ENCODE assay signal across 8 cellular contexts in the genomic region with DNA sequence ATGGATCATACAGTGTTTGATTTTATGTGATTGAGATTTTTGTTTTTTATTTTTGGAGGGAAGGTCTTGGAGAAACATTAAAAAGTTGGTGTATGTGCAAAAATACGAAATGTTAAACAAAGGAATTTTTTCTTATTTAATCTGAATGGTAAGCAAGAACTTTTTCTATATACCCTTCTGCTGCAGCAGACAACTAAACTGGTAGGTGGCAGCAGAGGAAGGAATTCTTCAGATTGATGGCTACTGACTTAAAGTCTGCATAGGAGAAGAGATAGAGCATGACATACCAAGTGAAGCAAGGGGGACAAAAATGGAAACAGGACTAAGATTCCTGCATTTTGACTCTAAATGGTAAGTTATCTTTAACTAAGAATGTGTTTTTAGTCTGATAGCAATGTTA. TPM values are rescaled to one million over a fixed set of nuclear protein-coding genes. Genes with fewer than 3 reads are reported as not detected.
A peak's percentile ranks its signal among the peaks of the same experiment; 100 is the strongest.
DNase-seq lines count a peak whose midpoint lies in the region; ATAC-seq and TF ChIP-seq lines count a peak whose summit lies in the region.

No MANE protein-coding gene starts in this region.

- intact Hi-C loops in adrenal gland (cut with DNase I), result no loop called here
- intact Hi-C loops in CD14-positive monocyte (cut with micrococcal nuclease), result no loop called here

- no peak overlapping the region for H3K27ac Mint-ChIP-seq in CD14-positive monocyte

- H3K4me3 ChIP-seq in BJ (ENCODE audit: low read depth, low read length), result no peak overlapping the region
- H3K4me3 ChIP-seq in adrenal gland, result no peak overlapping the region

- H3K4me3 Mint-ChIP-seq in CD14-positive monocyte, result no peak overlapping the region

- peak; percentile 39 for TF ChIP-seq CTCF in BJ (IDR thresholded peaks at IDR 0.05; ENCODE audit: insufficient read depth, low read depth, low read length)
- peak in 5 of 6 experiments; percentile 13 to 30 (median 21) for TF ChIP-seq CTCF in adrenal gland (IDR thresholded peaks at IDR 0.05)
- TF ChIP-seq CTCF in CD14-positive monocyte (IDR thresholded peaks at IDR 0.05), result no peak

- no peak for DNase-seq in BJ (ENCODE audit: low read depth)
- DNase-seq in HT-29 (ENCODE audit: low spot score), result peak; percentile 16
- no peak for DNase-seq in adrenal gland
- peak; percentile 5 for DNase-seq in kidney glomerular epithelial cell (lab: John Stamatoyannopoulos, UW)
- no peak for DNase-seq in OCI-M2 (lab: John Stamatoyannopoulos, UW; ENCODE audit: unreplicated experiment)
- DNase-seq in CD14-positive monocyte (ENCODE audit: low spot score), result no peak
- DNase-seq in NCI-H146 treated with DMSO at 0.1 percent for 48 hours (lab: John Stamatoyannopoulos, UW; ENCODE audit: unreplicated experiment), result no peak

- ATAC-seq in GM18867 (IDR thresholded peaks at IDR 0.05; ENCODE audit: unreplicated experiment), result no peak

- no peak overlapping the region for H3K27ac ChIP-seq in adrenal gland

- H3K27me3 Mint-ChIP-seq in CD14-positive monocyte (ENCODE audit: low read depth in 3 of 3), result no peaks in the 10 kb centered on the region

- CTCF ChIA-PET in BJ (lab: Yijun Ruan, JAX), result interaction anchor here (0.6 kb wide), 1 partner anchor 131 kb away, joined by 4 read pairs; no protein-coding TSS in a partner anchor

- H3K9me3 Mint-ChIP-seq in CD14-positive monocyte, result no peaks in the 10 kb centered on the region

- H3K27me3 ChIP-seq in BJ (ENCODE audit: control insufficient read depth, insufficient read depth, low read length) (no peaks in the 10 kb centered on the region), adrenal gland (no peaks in the 10 kb centered on the region)

- H3K9me3 ChIP-seq in adrenal gland (replicated peaks in 1 of 3), result no peaks in the 10 kb centered on the region

- H3K36me3 Mint-ChIP-seq in CD14-positive monocyte, result peaks cover 3 to 17% of the 10 kb centered on the region in 2 donors

- POLR2A ChIA-PET in BJ (lab: Charles Lee), result no interaction called here

- TF ChIP-seq POLR2A in adrenal gland (IDR thresholded peaks at IDR 0.05), result no peak

- H3K4me1 ChIP-seq in adrenal gland (replicated peaks in 1 of 2), result peaks cover 8 to 13% of the 10 kb centered on the region in 2 donors

- 77 to 91% (median 88%) methylated on average over 1 of the region's 1 CpG for WGBS in adrenal gland, 4 donors

- H3K36me3 ChIP-seq in BJ (ENCODE audit: control insufficient read depth, insufficient read depth, low read length) (no peaks in the 10 kb centered on the region), adrenal gland (replicated peaks in 1 of 2) (peaks cover 0 to 5% of the 10 kb centered on the region in 2 donors)

- no peaks in the 10 kb centered on the region for H3K4me1 Mint-ChIP-seq in CD14-positive monocyte

RNA-seq across cellular contexts. Expression of gene A2ML1, which starts 42.0 kb away (rescaled TPM):
- not detected in 2 replicates for polyA plus RNA-seq in BJ (2011; rRNA removed)
- not detected in 2 replicates for polyA minus RNA-seq in BJ (2011; rRNA and poly(A)+ RNA removed)
- not detected in 2 replicates for total RNA-seq in HT-29 (2014; rRNA removed; shearing (Covaris generic))
- under 1 TPM in 1 of 8 donors, not detected in 7; 0.15 TPM for total RNA-seq in adrenal gland
- under 1 TPM in 2 of 3 donors, not detected in 1; 0.08 to 0.13 TPM for polyA plus RNA-seq in adrenal gland
- polyA plus RNA-seq in CD14-positive monocyte, result not detected

Comparison
In these comparisons a context has a peak if more than half of its experiments do, and no peak if none do; other contexts are left out.
1. DNase-seq: peak in HT-29 (single experiment) and kidney glomerular epithelial cell (single experiment); none in BJ (single experiment), adrenal gland (0 of 7), OCI-M2 (single experiment), CD14-positive monocyte (single experiment) and NCI-H146 treated with DMSO at 0.1 percent for 48 hours (single experiment).